ENCODE assay signal across 12 cellular contexts in genomic region chr16:30528799-30529457, GRCh38. TPM values are rescaled to one million over a fixed set of nuclear protein-coding genes. Genes with fewer than 3 reads are reported as not detected.
DNase-seq lines count a peak whose midpoint lies in the region; ATAC-seq and TF ChIP-seq lines count a peak whose summit lies in the region.
"Had no signal": no experiment of that assay in that cellular context is flagged by ENCODE, and none has a peak within 500 bp of the region (broad histone marks: within the 10 kb centered on the region; RNA-seq: fewer than 3 reads in every experiment).

No MANE protein-coding gene starts in this region.

- H3K4me3 Mint-ChIP-seq in CD8-positive, alpha-beta memory T cell, result peak overlapping the region in 3 of 7 donors; percentile 38 to 85 (median 63)
- H3K4me3 Mint-ChIP-seq in T-cell, result peak overlapping the region in 2 of 3 donors; percentile 51 to 91
- H3K4me3 Mint-ChIP-seq in naive thymus-derived CD8-positive, alpha-beta T cell, result peak overlapping the region in 7 of 10 donors; percentile 22 to 76 (median 44)

- peaks cover 17 to 29% (median 20%) of the 10 kb centered on the region in 3 donors for H3K4me1 Mint-ChIP-seq in CD8-positive, alpha-beta memory T cell
- peaks cover 18 to 38% (median 37%) of the 10 kb centered on the region in 3 donors for H3K4me1 Mint-ChIP-seq in T-cell
- H3K4me1 Mint-ChIP-seq in naive thymus-derived CD8-positive, alpha-beta T cell, result peaks cover 11 to 46% (median 30%) of the 10 kb centered on the region in 4 donors

- CTCF ChIA-PET in CD8-positive, alpha-beta memory T cell (lab: Charles Lee), result interaction anchor here (0.9 to 3.5 kb wide), 4 partner anchors 9 to 99 kb away, joined by 3 to 14 read pairs (median 4); partner anchors contain the start of genes DCTPP1 and ZNF764
- CTCF ChIA-PET in T-cell (lab: Charles Lee), result interaction anchor here (0.6 to 1.4 kb wide), 3 partner anchors 69 to 486 kb away, joined by 3 to 6 read pairs (median 3); no protein-coding TSS in a partner anchor

- TF ChIP-seq CTCF in foreskin fibroblast (IDR thresholded peaks at IDR 0.05; ENCODE audit: low read depth, low read length), result no peak

- H3K36me3 Mint-ChIP-seq in CD8-positive, alpha-beta memory T cell, result peaks cover 0 to 22% (median 0%) of the 10 kb centered on the region in 3 donors
- peaks cover 3% of the 10 kb centered on the region for H3K36me3 Mint-ChIP-seq in T-cell
- H3K36me3 Mint-ChIP-seq in naive thymus-derived CD8-positive, alpha-beta T cell, result peaks cover 0 to 9% (median 0%) of the 10 kb centered on the region in 3 donors

- POLR2A ChIA-PET in CD8-positive, alpha-beta memory T cell (lab: Charles Lee), result interaction anchor here (0.9 kb wide), 1 partner anchor 14 kb away, joined by 11 read pairs; no protein-coding TSS in a partner anchor
- POLR2A ChIA-PET in T-cell (lab: Charles Lee), result interaction anchor here in 1 of 2 donors (0.7 kb wide), 1 partner anchor 23 kb away, joined by 3 read pairs; no protein-coding TSS in a partner anchor
- POLR2A ChIA-PET in naive thymus-derived CD8-positive, alpha-beta T cell (lab: Charles Lee), result interaction anchor here (1.0 to 3.5 kb wide), 8 partner anchors 15 to 99 kb away, joined by 3 to 18 read pairs (median 5); partner anchors contain the start of genes DCTPP1, ZNF688 and ZNF764

- no peaks in the 10 kb centered on the region for H3K9me3 ChIP-seq in CD8-positive, alpha-beta memory T cell (ENCODE audit: low read length)
- H3K9me3 ChIP-seq: adrenal gland, uterus had no signal

- ATAC-seq in T-cell (replicated peaks in 1 of 4) (no peak), HG02884 (IDR thresholded peaks at IDR 0.05; ENCODE audit: unreplicated experiment) (no peak), HG03342 (IDR thresholded peaks at IDR 0.05; ENCODE audit: unreplicated experiment) (no peak)
- no peak for ATAC-seq in naive thymus-derived CD8-positive, alpha-beta T cell

- H3K4me3 ChIP-seq in CD8-positive, alpha-beta memory T cell (ENCODE audit: low read length), result no peak overlapping the region
- H3K4me3 ChIP-seq in foreskin fibroblast (ENCODE audit: low read depth in 1 of 2, low read length in 2 of 2), result no peak overlapping the region
- H3K4me3 ChIP-seq: adrenal gland, uterus had no signal

- peaks cover 22% of the 10 kb centered on the region for H3K4me1 ChIP-seq in CD8-positive, alpha-beta memory T cell (ENCODE audit: insufficient read depth, low read length)

- H3K27ac ChIP-seq in CD8-positive, alpha-beta memory T cell (ENCODE audit: low read depth, low read length), result no peak overlapping the region

- H3K36me3 ChIP-seq in CD8-positive, alpha-beta memory T cell (ENCODE audit: insufficient read depth, low read length), result no peaks in the 10 kb centered on the region
- H3K36me3 ChIP-seq: uterus had no signal

- DNase-seq in CD8-positive, alpha-beta memory T cell, result no peak
- DNase-seq in T-cell (no peak), foreskin fibroblast (no peak)
- no peak for DNase-seq in naive thymus-derived CD8-positive, alpha-beta T cell
- DNase-seq: adrenal gland, DMS 273 treated with DMSO at 0.1 percent for 48 hours, GOT3, NCI-H1105 treated with DMSO at 0.1 percent for 48 hours, uterus, WERI-Rb-1 had no signal

- H3K27me3 Mint-ChIP-seq in CD8-positive, alpha-beta memory T cell, result no peaks in the 10 kb centered on the region
- no peaks in the 10 kb centered on the region for H3K27me3 Mint-ChIP-seq in T-cell
- no peaks in the 10 kb centered on the region for H3K27me3 Mint-ChIP-seq in naive thymus-derived CD8-positive, alpha-beta T cell

- peak overlapping the region; percentile 57 to 93 (median 66) for H3K27ac Mint-ChIP-seq in CD8-positive, alpha-beta memory T cell
- peak overlapping the region; percentile 75 to 88 for H3K27ac Mint-ChIP-seq in T-cell
- peak overlapping the region in 9 of 10 donors; percentile 46 to 94 (median 74) for H3K27ac Mint-ChIP-seq in naive thymus-derived CD8-positive, alpha-beta T cell

- H3K27me3 ChIP-seq in CD8-positive, alpha-beta memory T cell (ENCODE audit: insufficient read depth, low read length, poor library complexity, severe bottlenecking), result no peaks in the 10 kb centered on the region
- H3K27me3 ChIP-seq: adrenal gland, uterus had no signal

- H3K9me3 Mint-ChIP-seq in CD8-positive, alpha-beta memory T cell, result no peaks in the 10 kb centered on the region
- no peaks in the 10 kb centered on the region for H3K9me3 Mint-ChIP-seq in T-cell
- H3K9me3 Mint-ChIP-seq in naive thymus-derived CD8-positive, alpha-beta T cell, result no peaks in the 10 kb centered on the region

RNA-seq across cellular contexts. Expression of gene ZNF768, which starts 2.6 kb away (rescaled TPM):
- total RNA-seq in CD8-positive, alpha-beta memory T cell, result 10 to 100 TPM; 13.5 to 15.1 TPM
- polyA plus RNA-seq in CD8-positive, alpha-beta memory T cell, result 2.5 TPM
- 1 to 10 TPM; 5.0 to 8.3 (median 7.2) TPM for total RNA-seq in T-cell
- total RNA-seq in naive thymus-derived CD8-positive, alpha-beta T cell, result 1 to 10 TPM; 8.3 to 8.5 TPM
- 1 to 10 TPM; 1.1 to 2.1 (median 1.5) TPM for polyA plus RNA-seq in naive thymus-derived CD8-positive, alpha-beta T cell

RNA-seq across cellular contexts. Expression of gene ZNF747, which starts 5.7 kb away (rescaled TPM):
- 10 to 100 TPM; 13.5 to 17.0 TPM for total RNA-seq in CD8-positive, alpha-beta memory T cell
- polyA plus RNA-seq in CD8-positive, alpha-beta memory T cell, result 8.4 TPM
- 10 to 100 TPM in 3 of 5 donors, 1 to 10 TPM in 2; 6.8 to 17.4 (median 14.2) TPM for total RNA-seq in T-cell
- 10 to 100 TPM; 21.8 to 21.9 TPM for total RNA-seq in naive thymus-derived CD8-positive, alpha-beta T cell
- polyA plus RNA-seq in naive thymus-derived CD8-positive, alpha-beta T cell, result 10 to 100 TPM in 2 of 3 donors, 1 to 10 TPM in 1; 9.5 to 12.0 (median 11.4) TPM

RNA-seq across cellular contexts. Expression of gene ZNF764, which starts 29.2 kb away (rescaled TPM):
- 10 to 100 TPM; 15.1 to 15.7 TPM for total RNA-seq in CD8-positive, alpha-beta memory T cell
- polyA plus RNA-seq in CD8-positive, alpha-beta memory T cell, result 8.9 TPM
- 10 to 100 TPM; 14.9 to 33.9 (median 27.3) TPM for total RNA-seq in T-cell
- total RNA-seq in naive thymus-derived CD8-positive, alpha-beta T cell, result 10 to 100 TPM; 18.8 to 19.3 TPM
- 1 to 10 TPM; 3.6 to 6.5 (median 4.0) TPM for polyA plus RNA-seq in naive thymus-derived CD8-positive, alpha-beta T cell

RNA-seq across cellular contexts. Expression of gene ZNF688, which starts 42.6 kb away (rescaled TPM):
- 10 to 100 TPM in 1 of 2 experiments, 1 to 10 TPM in 1; 9.6 to 10.8 TPM for total RNA-seq in CD8-positive, alpha-beta memory T cell
- 28.5 TPM for polyA plus RNA-seq in CD8-positive, alpha-beta memory T cell
- total RNA-seq in T-cell, result 10 to 100 TPM; 11.9 to 25.9 (median 20.7) TPM
- total RNA-seq in naive thymus-derived CD8-positive, alpha-beta T cell, result 10 to 100 TPM; 19.9 to 21.2 TPM
- polyA plus RNA-seq in naive thymus-derived CD8-positive, alpha-beta T cell, result 10 to 100 TPM; 21.2 to 22.0 (median 21.7) TPM

RNA-seq across cellular contexts. Expression of gene ITGAL, which starts 56.4 kb away (rescaled TPM):
- 100 to 1,000 TPM; 333 to 363 TPM for total RNA-seq in CD8-positive, alpha-beta memory T cell
- polyA plus RNA-seq in CD8-positive, alpha-beta memory T cell, result 256 TPM
- total RNA-seq in T-cell, result 100 to 1,000 TPM; 322 to 640 (median 518) TPM
- 100 to 1,000 TPM; 334 to 339 TPM for total RNA-seq in naive thymus-derived CD8-positive, alpha-beta T cell
- 100 to 1,000 TPM; 121 to 157 (median 124) TPM for polyA plus RNA-seq in naive thymus-derived CD8-positive, alpha-beta T cell
